ENCODE assay signal across 33 cellular contexts in the genomic region with DNA sequence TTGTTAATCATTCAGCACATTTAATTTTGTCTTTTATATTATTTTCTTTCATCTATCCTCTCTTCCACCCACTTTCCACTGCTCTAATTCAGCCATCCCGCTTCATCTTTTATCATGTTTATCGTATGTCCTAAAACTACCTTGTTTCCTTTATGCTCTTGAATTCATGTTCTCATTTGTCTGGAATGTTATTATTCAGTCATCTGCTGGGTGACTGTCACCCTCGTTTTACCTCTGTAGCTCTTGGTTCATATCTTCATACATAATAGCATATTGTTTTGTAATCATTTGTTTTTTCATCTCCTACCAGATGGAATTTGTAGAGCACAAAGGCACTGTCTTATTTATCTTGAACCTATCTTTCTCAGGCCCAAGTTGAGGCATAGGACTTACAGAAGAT. TPM values are rescaled to one million over a fixed set of nuclear protein-coding genes. Genes with fewer than 3 reads are reported as not detected.
A peak's percentile ranks its signal among the peaks of the same experiment; 100 is the strongest.
DNase-seq lines count a peak whose midpoint lies in the region; ATAC-seq and TF ChIP-seq lines count a peak whose summit lies in the region.
"Had no signal": no experiment of that assay in that cellular context is flagged by ENCODE, and none has a peak within 500 bp of the region (broad histone marks: within the 10 kb centered on the region; RNA-seq: fewer than 3 reads in every experiment).

No MANE protein-coding gene starts in this region.

- H3K27ac Mint-ChIP-seq in T-helper 1 cell treated with Interleukin-12 subunit alpha and Interleukin-12 subunit beta and Interleukin-4 antibody, amounts not matched to agents 30 μg/mL and 1 μg/mL, for 36 hours = peak overlapping the region; percentile 41
- peak overlapping the region; percentile 1 for H3K27ac Mint-ChIP-seq in CD4-positive, alpha-beta T cell
- peak overlapping the region; percentile 13 for H3K27ac Mint-ChIP-seq in activated T-helper 17 cell treated with anti-CD3 and anti-CD28 coated beads, Interleukin-2, amount 50 U/mL, for 72 hours
- no peak overlapping the region for H3K27ac Mint-ChIP-seq in stimulated activated memory B cell treated with anti-CD40 and anti-IgM and Interleukin-4, amounts not matched to agents 10 μg/mL and 1 μg/mL and 100 μg/mL, for 72 hours
- H3K27ac Mint-ChIP-seq: dendritic cell treated with granulocyte-macrophage colony-stimulating factor and Interleukin-4, amounts not matched to agents 40 ng/mL and 50 ng/mL, for 4 days had no signal

- peaks cover 14% of the 10 kb centered on the region for H3K4me1 Mint-ChIP-seq in T-helper 1 cell treated with Interleukin-12 subunit alpha and Interleukin-12 subunit beta and Interleukin-4 antibody, amounts not matched to agents 30 μg/mL and 1 μg/mL, for 36 hours (ENCODE audit: low read depth)
- peaks cover 49% of the 10 kb centered on the region for H3K4me1 Mint-ChIP-seq in CD4-positive, alpha-beta T cell (ENCODE audit: low read depth)
- peaks cover 22% of the 10 kb centered on the region for H3K4me1 Mint-ChIP-seq in activated T-helper 17 cell treated with anti-CD3 and anti-CD28 coated beads, Interleukin-2, amount 50 U/mL, for 72 hours
- peaks cover 14% of the 10 kb centered on the region for H3K4me1 Mint-ChIP-seq in stimulated activated memory B cell treated with anti-CD40 and anti-IgM and Interleukin-4, amounts not matched to agents 10 μg/mL and 1 μg/mL and 100 μg/mL, for 72 hours

- no peaks in the 10 kb centered on the region for H3K9me3 ChIP-seq in CD4-positive, alpha-beta T cell (ENCODE audit: control insufficient read depth, low read length)
- H3K9me3 ChIP-seq in WERI-Rb-1 (ENCODE audit: severe bottlenecking) = no peaks in the 10 kb centered on the region
- no peaks in the 10 kb centered on the region for H3K9me3 ChIP-seq in Karpas-422 (ENCODE audit: low read length)
- H3K9me3 ChIP-seq: ascending aorta, esophagus squamous epithelium, gastrocnemius medialis, left lung, psoas muscle, sigmoid colon, uterus had no signal

- H3K4me2 ChIP-seq in Karpas-422 (ENCODE audit: low read depth, low read length, poor library complexity, severe bottlenecking) = no peak overlapping the region
- H3K4me2 ChIP-seq: hepatocyte, PC-9 had no signal

- H3K27me3 ChIP-seq in CD4-positive, alpha-beta T cell (ENCODE audit: control insufficient read depth, insufficient read depth, low read length) = no peaks in the 10 kb centered on the region
- no peaks in the 10 kb centered on the region for H3K27me3 ChIP-seq in WERI-Rb-1 (ENCODE audit: insufficient read depth, low read depth, severe bottlenecking)
- no peaks in the 10 kb centered on the region for H3K27me3 ChIP-seq in Karpas-422 (ENCODE audit: low read length)
- H3K27me3 ChIP-seq: ascending aorta, esophagus squamous epithelium, gastrocnemius medialis, hepatocyte, left lung, sigmoid colon, uterus had no signal

- no peak overlapping the region for H3K4me3 ChIP-seq in WERI-Rb-1 (ENCODE audit: low read depth, low read length)
- H3K4me3 ChIP-seq in Karpas-422 (ENCODE audit: low read length) = no peak overlapping the region
- H3K4me3 ChIP-seq: ascending aorta, esophagus squamous epithelium, gastrocnemius medialis, hepatocyte, left lung, PC-9, psoas muscle, sigmoid colon, uterus had no signal

- POLR2A ChIA-PET in CD4-positive, alpha-beta T cell (lab: Charles Lee) = interaction anchor here (0.9 to 1.3 kb wide), 2 partner anchors 11 to 56 kb away, joined by 4 to 7 read pairs; no protein-coding TSS in a partner anchor

- intact Hi-C loops in CD4-positive, alpha-beta T cell (cut with DNase I, micrococcal nuclease) = loop anchor here (5.0 to 10.0 kb wide), 3 partner anchors 35 to 82 kb away; no protein-coding TSS in a partner anchor

- no peak for ATAC-seq in CD4-positive, alpha-beta T cell (ENCODE audit: poor library complexity)
- no peak for ATAC-seq in activated T-helper 17 cell treated with anti-CD3 and anti-CD28 coated beads, Interleukin-2, amount 50 U/mL, for 72 hours (replicated peaks)
- ATAC-seq in stimulated activated memory B cell treated with anti-CD40 and anti-IgM and Interleukin-4, amounts not matched to agents 10 μg/mL and 1 μg/mL and 100 μg/mL, for 72 hours = no peak
- ATAC-seq: activated CD4-positive, CD25-positive, alpha-beta regulatory T cell treated with anti-CD3 and anti-CD28 coated beads, Interleukin-2, amount 50 U/mL, for 24 hours; activated naive CD4-positive, alpha-beta T cell treated with anti-CD3 and anti-CD28 coated beads, Interleukin-2, amount 50 U/mL, for 72 hours; gastrocnemius medialis; HCT116; left lung; psoas muscle; Right ventricle myocardium inferior had no signal

- H4K20me1 ChIP-seq in Karpas-422 (ENCODE audit: insufficient read depth, low read depth, low read length) = 0 out of 2 replicates have a peak, but pooled peaks cover 9% of the 10 kb centered on the region

- peaks cover 3% of the 10 kb centered on the region for H3K9me3 Mint-ChIP-seq in T-helper 1 cell treated with Interleukin-12 subunit alpha and Interleukin-12 subunit beta and Interleukin-4 antibody, amounts not matched to agents 30 μg/mL and 1 μg/mL, for 36 hours
- no peaks in the 10 kb centered on the region for H3K9me3 Mint-ChIP-seq in CD4-positive, alpha-beta T cell
- H3K9me3 Mint-ChIP-seq in activated T-helper 17 cell treated with anti-CD3 and anti-CD28 coated beads, Interleukin-2, amount 50 U/mL, for 72 hours = peaks cover 3% of the 10 kb centered on the region
- peaks cover 3% of the 10 kb centered on the region for H3K9me3 Mint-ChIP-seq in stimulated activated memory B cell treated with anti-CD40 and anti-IgM and Interleukin-4, amounts not matched to agents 10 μg/mL and 1 μg/mL and 100 μg/mL, for 72 hours

- H3K9me2 ChIP-seq in Karpas-422 (replicated peaks; ENCODE audit: insufficient read depth, low read length) = no peaks in the 10 kb centered on the region

- H3K27me3 Mint-ChIP-seq in T-helper 1 cell treated with Interleukin-12 subunit alpha and Interleukin-12 subunit beta and Interleukin-4 antibody, amounts not matched to agents 30 μg/mL and 1 μg/mL, for 36 hours (ENCODE audit: low read depth) = no peaks in the 10 kb centered on the region
- no peaks in the 10 kb centered on the region for H3K27me3 Mint-ChIP-seq in CD4-positive, alpha-beta T cell
- H3K27me3 Mint-ChIP-seq in activated T-helper 17 cell treated with anti-CD3 and anti-CD28 coated beads, Interleukin-2, amount 50 U/mL, for 72 hours = no peaks in the 10 kb centered on the region
- no peaks in the 10 kb centered on the region for H3K27me3 Mint-ChIP-seq in stimulated activated memory B cell treated with anti-CD40 and anti-IgM and Interleukin-4, amounts not matched to agents 10 μg/mL and 1 μg/mL and 100 μg/mL, for 72 hours
- H3K27me3 Mint-ChIP-seq: dendritic cell treated with granulocyte-macrophage colony-stimulating factor and Interleukin-4, amounts not matched to agents 40 ng/mL and 50 ng/mL, for 4 days had no signal

- CTCF ChIA-PET in CD4-positive, alpha-beta T cell (lab: Charles Lee) = no interaction called here

- H3K4me1 ChIP-seq in Karpas-422 (ENCODE audit: low read length) = no peaks in the 10 kb centered on the region
- H3K4me1 ChIP-seq: ascending aorta, esophagus squamous epithelium, gastrocnemius medialis, left lung, psoas muscle, sigmoid colon, uterus had no signal

- no peak for TF ChIP-seq CTCF in CD4-positive, alpha-beta T cell (IDR thresholded peaks at IDR 0.05)
- TF ChIP-seq CTCF in WERI-Rb-1 (IDR thresholded peaks at IDR 0.05; ENCODE audit: low read depth, low read length) = no peak

- no peak overlapping the region for H3K27ac ChIP-seq in CD4-positive, alpha-beta T cell (ENCODE audit: low read depth, low read length)
- no peak overlapping the region for H3K27ac ChIP-seq in WERI-Rb-1
- H3K27ac ChIP-seq in Karpas-422 (ENCODE audit: low read length) = no peak overlapping the region
- H3K27ac ChIP-seq: ascending aorta, esophagus squamous epithelium, gastrocnemius medialis, hepatocyte, left lung, PC-9, psoas muscle, sigmoid colon, uterus had no signal

- peaks cover 39% of the 10 kb centered on the region for H3K36me3 Mint-ChIP-seq in T-helper 1 cell treated with Interleukin-12 subunit alpha and Interleukin-12 subunit beta and Interleukin-4 antibody, amounts not matched to agents 30 μg/mL and 1 μg/mL, for 36 hours (ENCODE audit: low read depth)
- peaks cover 95% of the 10 kb centered on the region for H3K36me3 Mint-ChIP-seq in CD4-positive, alpha-beta T cell (ENCODE audit: low read depth)
- peaks cover 99% of the 10 kb centered on the region for H3K36me3 Mint-ChIP-seq in activated T-helper 17 cell treated with anti-CD3 and anti-CD28 coated beads, Interleukin-2, amount 50 U/mL, for 72 hours (ENCODE audit: low read depth)
- peaks cover 32% of the 10 kb centered on the region for H3K36me3 Mint-ChIP-seq in stimulated activated memory B cell treated with anti-CD40 and anti-IgM and Interleukin-4, amounts not matched to agents 10 μg/mL and 1 μg/mL and 100 μg/mL, for 72 hours

- H3K79me2 ChIP-seq in Karpas-422 (ENCODE audit: low read length) = peaks cover 71% of the 10 kb centered on the region

- no peak overlapping the region for H2AFZ ChIP-seq in Karpas-422 (ENCODE audit: low read length)
- H2AFZ ChIP-seq: hepatocyte, PC-9 had no signal

- no peak overlapping the region for H3K9ac ChIP-seq in Karpas-422 (ENCODE audit: low read length)

- H3K4me3 Mint-ChIP-seq in T-helper 1 cell treated with Interleukin-12 subunit alpha and Interleukin-12 subunit beta and Interleukin-4 antibody, amounts not matched to agents 30 μg/mL and 1 μg/mL, for 36 hours = no peak overlapping the region
- H3K4me3 Mint-ChIP-seq in CD4-positive, alpha-beta T cell = no peak overlapping the region
- H3K4me3 Mint-ChIP-seq in activated T-helper 17 cell treated with anti-CD3 and anti-CD28 coated beads, Interleukin-2, amount 50 U/mL, for 72 hours = no peak overlapping the region
- no peak overlapping the region for H3K4me3 Mint-ChIP-seq in stimulated activated memory B cell treated with anti-CD40 and anti-IgM and Interleukin-4, amounts not matched to agents 10 μg/mL and 1 μg/mL and 100 μg/mL, for 72 hours
- H3K4me3 Mint-ChIP-seq: activated T-helper 1 cell treated with anti-CD3 and anti-CD28 coated beads, Interleukin-12 subunit alpha, Interleukin-12 subunit beta, Interleukin-2, Interleukin-4 antibody, amounts not matched to agents 30 ng/mL and 10 ng/mL and 1 ng/mL, durations not matched to agents 14 hours and 24 hours and 36 hours; dendritic cell treated with granulocyte-macrophage colony-stimulating factor and Interleukin-4, amounts not matched to agents 40 ng/mL and 50 ng/mL, for 4 days had no signal

- H3K36me3 ChIP-seq in WERI-Rb-1 = peaks cover 55% of the 10 kb centered on the region
- peaks cover 76% of the 10 kb centered on the region for H3K36me3 ChIP-seq in Karpas-422 (ENCODE audit: insufficient read depth, low read length)
- H3K36me3 ChIP-seq: uterus had no signal

- DNase-seq in T-helper 1 cell (no peak), kidney tubule cell (ENCODE audit: low spot score) (peak; percentile 31), WERI-Rb-1 (no peak), Karpas-422 (no peak)
- no peak for DNase-seq in CD4-positive, alpha-beta T cell
- DNase-seq: caudate nucleus; COR-L47; DMS79; esophagus squamous epithelium; gastrocnemius medialis; left lung; NCI-H1105; NCI-H1930; NCI-H524 treated with DMSO at 0.1 percent for 48 hours; nucleus accumbens; PC-9; psoas muscle; sigmoid colon; stimulated activated CD4-positive, alpha-beta T cell treated with anti-CD3 and anti-CD28 coated beads, Interleukin-4, amount 100 ng/mL, for 4 hours; stimulated activated naive CD4-positive, alpha-beta T cell treated with Interleukin-2 at 50 U/mL for 16 hours; SW 1271; uterus had no signal

RNA-seq across cellular contexts. Expression of a gene that starts 37.0 kb away (rescaled TPM):
- 100 to 1,000 TPM; 357 to 359 TPM for total RNA-seq in CD4-positive, alpha-beta T cell
- 100 to 1,000 TPM in 1 of 2 donors, 10 to 100 TPM in 1; 99.5 to 106 TPM for total RNA-seq in activated T-helper 17 cell treated with anti-CD3 and anti-CD28 coated beads, Interleukin-2, amount 50 U/mL, for 72 hours
- 102 and 180 TPM in 2 replicates for total RNA-seq in Karpas-422 (2014; rRNA removed; shearing (Covaris generic); ENCODE audit: low replicate concordance)
